Comparison of ENCODE assay signal across 25 cellular contexts in genomic region chr13:81138353-81138995, GRCh38.
"Had no signal": no experiment of that assay in that cellular context is flagged by ENCODE, and none has a peak within 500 bp of the region (broad histone marks: within the 10 kb centered on the region; RNA-seq: fewer than 3 reads in every experiment).

No MANE protein-coding gene starts in this region.

- H3K9me3 ChIP-seq: Peyer's patch had no signal

- H3K27ac ChIP-seq: brain microvascular endothelial cell, cardiac muscle cell, Peyer's patch, RWPE1 had no signal

- ATAC-seq: activated naive CD4-positive, alpha-beta T cell treated with anti-CD3 and anti-CD28 coated beads, Interleukin-2, amount 50 U/mL, for 72 hours; activated T-cell treated with anti-CD3 and anti-CD28 coated beads, Interleukin-2, amount 50 U/mL, for 4 hours; T-helper 17 cell; WTC11 had no signal

- H3K4me1 Mint-ChIP-seq: activated CD4-positive, alpha-beta T cell treated with anti-CD3 and anti-CD28 coated beads, Interleukin-2, amount 10 ng/mL, durations not matched to agents 24 days and 14 days; T-helper 17 cell had no signal

- H3K27ac Mint-ChIP-seq: activated CD4-positive, alpha-beta T cell treated with anti-CD3 and anti-CD28 coated beads, Interleukin-2, amount 10 ng/mL, durations not matched to agents 24 days and 14 days; activated naive CD4-positive, alpha-beta T cell treated with anti-CD3 and anti-CD28 coated beads, Interleukin-2, amount 50 U/mL, for 72 hours; T-helper 17 cell; WTC11 had no signal

- H3K4me3 Mint-ChIP-seq: activated CD4-positive, alpha-beta T cell treated with anti-CD3 and anti-CD28 coated beads, Interleukin-2, amount 10 ng/mL, durations not matched to agents 24 days and 14 days; activated T-cell treated with anti-CD3 and anti-CD28 coated beads, Interleukin-2, amount 50 U/mL, for 4 hours; T-helper 17 cell; WTC11 had no signal

- H3K9me3 Mint-ChIP-seq: activated CD4-positive, alpha-beta T cell treated with anti-CD3 and anti-CD28 coated beads, Interleukin-2, amount 10 ng/mL, durations not matched to agents 24 days and 14 days; activated T-cell treated with anti-CD3 and anti-CD28 coated beads, Interleukin-2, amount 50 U/mL, for 4 hours; WTC11 had no signal

- H3K27me3 Mint-ChIP-seq: activated CD4-positive, alpha-beta T cell treated with anti-CD3 and anti-CD28 coated beads, Interleukin-2, amount 10 ng/mL, durations not matched to agents 24 days and 14 days; T-helper 17 cell had no signal

- H3K27me3 ChIP-seq: brain microvascular endothelial cell, cardiac muscle cell, Peyer's patch had no signal

- H3K36me3 Mint-ChIP-seq: activated naive CD4-positive, alpha-beta T cell treated with anti-CD3 and anti-CD28 coated beads, Interleukin-2, amount 50 U/mL, for 72 hours; WTC11 had no signal

- H3K4me1 ChIP-seq: Peyer's patch had no signal

- H3K36me3 ChIP-seq: brain microvascular endothelial cell, cardiac muscle cell, Peyer's patch had no signal

- H3K4me3 ChIP-seq: cardiac muscle cell, Peyer's patch had no signal

- DNase-seq: activated CD4-positive, alpha-beta T cell treated with anti-CD3 and anti-CD28 coated beads, Interleukin-2, amount 10 ng/mL, durations not matched to agents 24 days and 14 days; activated CD4-positive, alpha-beta T cell treated with anti-CD3 and anti-CD28 coated beads, Interleukin-2, amount 50 U/mL, for 48 hours; activated CD4-positive, CD25-positive, alpha-beta regulatory T cell treated with anti-CD3 and anti-CD28 coated beads, Interleukin-2, amount 50 U/mL, for 72 hours; activated effector memory CD4-positive, alpha-beta T cell treated with anti-CD3 and anti-CD28 coated beads, Interleukin-2, amount 50 U/mL, for 16 hours; activated naive CD4-positive, alpha-beta T cell treated with Interleukin-2 at 50 U/mL for 16 hours; activated T-cell treated with anti-CD3 and anti-CD28 coated beads, Interleukin-2, amount 50 U/mL, for 4 hours; amygdala; brain microvascular endothelial cell; KG1; NCI-H1048; NCI-H1417; NCI-H1930; NCI-H2107; NCI-H2171 treated with DMSO at 0.1 percent for 48 hours; NCI-H226; NCI-H526; NCI-H774; Peyer's patch; Right ventricle myocardium superior; T-helper 17 cell; T-helper 9 cell had no signal
